In the genomic region with DNA sequence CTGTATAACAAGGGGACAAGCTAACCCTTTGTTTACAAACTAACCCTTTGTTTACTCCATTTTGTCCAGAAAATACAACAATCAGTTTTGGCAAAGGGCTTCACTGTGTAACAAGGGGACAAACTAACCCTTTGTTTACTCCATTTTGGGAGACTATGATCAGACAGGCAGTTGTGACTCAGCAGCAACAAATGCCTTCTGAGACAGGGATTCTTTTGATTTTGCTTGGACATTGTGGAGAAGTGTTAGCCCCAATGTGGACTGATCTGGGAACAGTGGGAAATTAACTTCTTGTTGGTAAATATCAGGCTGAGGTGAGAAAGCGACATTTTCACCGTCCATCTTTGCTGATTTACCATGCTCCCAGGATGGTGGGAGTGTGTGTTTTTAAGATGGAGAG, we compare ENCODE assay signal across 14 cellular contexts. TPM values are rescaled to one million over a fixed set of nuclear protein-coding genes. Genes with fewer than 3 reads are reported as not detected.
A peak's percentile ranks its signal among the peaks of the same experiment; 100 is the strongest.
DNase-seq lines count a peak whose midpoint lies in the region; ATAC-seq, FAIRE-seq and TF ChIP-seq lines count a peak whose summit lies in the region.
"Had no signal": no experiment of that assay in that cellular context is flagged by ENCODE, and none has a peak within 500 bp of the region (broad histone marks: within the 10 kb centered on the region; RNA-seq: fewer than 3 reads in every experiment).

No MANE protein-coding gene starts in this region.

- 0 out of 6 replicates have a peak, but pooled peaks of 1 of the 2 experiments have one; percentile 25 for ATAC-seq in A549
- ATAC-seq in GM18520 (IDR thresholded peaks at IDR 0.05; ENCODE audit: unreplicated experiment): no peak
- ATAC-seq in Right ventricle myocardium superior (ENCODE audit: poor library complexity): no peak

- no peak for TF ChIP-seq EP300 in A549 (IDR thresholded peaks at IDR 0.05)

- peaks cover 8% of the 10 kb centered on the region for H3K4me1 ChIP-seq in A549
- peaks cover 0 to 17% (median 0%) of the 10 kb centered on the region in 4 donors for H3K4me1 ChIP-seq in Peyer's patch
- peaks cover 9% of the 10 kb centered on the region for H3K4me1 ChIP-seq in osteoblast (ENCODE audit: insufficient read depth, low read length)
- H3K4me1 ChIP-seq: HAP-1 had no signal

- 94% methylated on average over 2 of the region's 2 CpGs for WGBS in A549 (ENCODE audit: missing lambda C conversion rate)

- DNase-seq in A549 (ENCODE audit: low read depth in 1 of 2, low spot score in 1 of 2): no peak
- no peak for DNase-seq in Peyer's patch
- DNase-seq in fibroblast of peridontal ligament (ENCODE audit: extremely low read depth): peak; percentile 22
- DNase-seq in osteoblast (ENCODE audit: insufficient read length, low spot score, missing footprints): no peak
- DNase-seq in T-helper 9 cell: no peak
- DNase-seq in activated naive CD4-positive, alpha-beta T cell (lab: John Stamatoyannopoulos, UW): no peak
- no peak for DNase-seq in Right ventricle myocardium superior
- DNase-seq: activated CD4-positive, alpha-beta T cell treated with anti-CD3 and anti-CD28 coated beads for 1 hour; activated CD8-positive, alpha-beta memory T cell treated with anti-CD3 and anti-CD28 coated beads, Interleukin-2, amount 50 U/mL, for 48 hours; MV-4-11; T-helper 1 cell had no signal

- peak overlapping the region; percentile 63 for H2AFZ ChIP-seq in osteoblast (ENCODE audit: low read length)

- H3K27ac ChIP-seq in A549 (peak overlapping the region; percentile 36 to 70; a peak in 5 of 6 replicates), Peyer's patch (peak overlapping the region in 3 of 4 donors; percentile 58 to 86 (median 83)), osteoblast (ENCODE audit: low read depth, low read length) (no peak overlapping the region)

- POLR2A ChIA-PET in A549 (lab: Yijun Ruan, JAX): no interaction called here

- TF ChIP-seq POLR2A in A549 (IDR thresholded peaks at IDR 0.05; ENCODE audit: low read length) (no peak), Peyer's patch (IDR thresholded peaks at IDR 0.05) (no peak)

- H3K9me3 ChIP-seq in A549 (no peaks in the 10 kb centered on the region), Peyer's patch (no peaks in the 10 kb centered on the region), osteoblast (ENCODE audit: low read depth, low read length) (no peaks in the 10 kb centered on the region)
- H3K9me3 ChIP-seq: HAP-1 had no signal

- no peak overlapping the region for H3K4me3 ChIP-seq in A549
- H3K4me3 ChIP-seq in Peyer's patch: peak overlapping the region in 3 of 4 donors; percentile 1 to 41 (median 30)
- H3K4me3 ChIP-seq in osteoblast (ENCODE audit: insufficient read depth, low read length): no peak overlapping the region
- H3K4me3 ChIP-seq: HAP-1 had no signal

- no peak for TF ChIP-seq CTCF in A549 (IDR thresholded peaks at IDR 0.05)
- no peak for TF ChIP-seq CTCF in Peyer's patch (IDR thresholded peaks at IDR 0.05)
- no peak for TF ChIP-seq CTCF in osteoblast (IDR thresholded peaks at IDR 0.05; ENCODE audit: extremely low read depth, low read depth, low read length)

- H4K20me1 ChIP-seq in osteoblast (ENCODE audit: insufficient read depth, low read length): no peaks in the 10 kb centered on the region

- no peak for FAIRE-seq in A549 (lab: Jason Lieb, UNC)
- FAIRE-seq: A204.1 had no signal

- no peak for TF ChIP-seq RAD21 in A549 (conservative IDR thresholded peaks at IDR 0.05 in 1 of 2, IDR thresholded peaks at IDR 0.05 in 1 of 2)

- CTCF ChIA-PET in A549 (lab: Yijun Ruan, JAX): interaction anchor here (1.1 to 1.3 kb wide), 2 partner anchors 10 to 11 kb away, joined by 3 read pairs; no protein-coding TSS in a partner anchor

- H3K36me3 ChIP-seq in Peyer's patch (no peaks in the 10 kb centered on the region), osteoblast (ENCODE audit: insufficient read depth, low read length) (no peaks in the 10 kb centered on the region)
- H3K36me3 ChIP-seq: HAP-1 had no signal

- H3K4me2 ChIP-seq in A549 (no peak overlapping the region), osteoblast (ENCODE audit: insufficient read depth, low read length) (no peak overlapping the region)

- intact Hi-C loops in Right ventricle myocardium superior (cut with DNase I): no loop called here

- no peaks in the 10 kb centered on the region for H3K27me3 ChIP-seq in Peyer's patch
- no peaks in the 10 kb centered on the region for H3K27me3 ChIP-seq in osteoblast (ENCODE audit: insufficient read depth, low read length)

- H3K79me2 ChIP-seq in osteoblast (ENCODE audit: insufficient read depth, low read length): no peaks in the 10 kb centered on the region

TF ChIP-seq in A549, 52 proteins besides CTCF, POLR2A, EP300 and RAD21:
- TF ChIP-seq ZSCAN20 (CRISPR knock-in tag; IDR thresholded peaks at IDR 0.05) (no peak), HEYL (CRISPR knock-in tag; IDR thresholded peaks at IDR 0.05) (no peak), HES2 (IDR thresholded peaks at IDR 0.05) (no peak), FOSB (CRISPR knock-in tag; IDR thresholded peaks at IDR 0.05) (no peak), CBX8 (IDR thresholded peaks at IDR 0.05) (no peak), E2F6 (IDR thresholded peaks at IDR 0.05; ENCODE audit: borderline replicate concordance, low read depth) (no peak), CEBPB (IDR thresholded peaks at IDR 0.05) (no peak), MAZ (IDR thresholded peaks at IDR 0.05; ENCODE audit: borderline replicate concordance, low read depth, low read length) (no peak), GATA3 (IDR thresholded peaks at IDR 0.05; ENCODE audit: borderline replicate concordance) (no peak), NPAS2 (CRISPR knock-in tag; IDR thresholded peaks at IDR 0.05; ENCODE audit: borderline replicate concordance) (no peak), RNF2 (IDR thresholded peaks at IDR 0.05; ENCODE audit: borderline replicate concordance, low read depth) (no peak), NR3C1 (IDR thresholded peaks at IDR 0.05) (no peak), RFX5 (IDR thresholded peaks at IDR 0.05) (no peak), JUNB (IDR thresholded peaks at IDR 0.05) (no peak), ZNF302 (CRISPR knock-in tag; IDR thresholded peaks at IDR 0.05) (no peak), MYC (IDR thresholded peaks at IDR 0.05; ENCODE audit: borderline replicate concordance, low read length) (no peak), CHD2 (IDR thresholded peaks at IDR 0.05; ENCODE audit: low read length, partially characterized antibody) (no peak), RARB (CRISPR knock-in tag; IDR thresholded peaks at IDR 0.05) (no peak), EHMT2 (IDR thresholded peaks at IDR 0.05; ENCODE audit: low read depth) (no peak)
- TF ChIP-seq, protein P1, sequence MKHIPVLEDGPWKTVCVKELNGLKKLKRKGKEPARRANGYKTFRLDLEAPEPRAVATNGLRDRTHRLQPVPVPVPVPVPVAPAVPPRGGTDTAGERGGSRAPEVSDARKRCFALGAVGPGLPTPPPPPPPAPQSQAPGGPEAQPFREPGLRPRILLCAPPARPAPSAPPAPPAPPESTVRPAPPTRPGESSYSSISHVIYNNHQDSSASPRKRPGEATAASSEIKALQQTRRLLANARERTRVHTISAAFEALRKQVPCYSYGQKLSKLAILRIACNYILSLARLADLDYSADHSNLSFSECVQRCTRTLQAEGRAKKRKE (CRISPR knock-in tag; IDR thresholded peaks at IDR 0.05; ENCODE audit: low read depth): no peak

RNA-seq across cellular contexts. Expression of gene EHF, which starts 1.0 kb away (rescaled TPM):
- 4.9 and 5.4 TPM in 2 replicates for polyA plus RNA-seq in A549 (2011; rRNA removed)
- polyA plus RNA-seq in A549 (2012; cell fraction: cytosol; rRNA removed): 0.96 and 1.3 TPM in 2 replicates
- polyA plus RNA-seq in A549 (2012; cell fraction: nucleus; rRNA removed): 1.0 TPM in 2 replicates
- 6.0 to 7.8 TPM (median 7.0 TPM) in 3 replicates for polyA plus RNA-seq in A549 (2017; fragmentation: RNase III; extraction: RNeasy Plus Mini Kit Qiagen cat#74134 plus additional on column Dnase treatment)
- polyA minus RNA-seq in A549 (2011; rRNA and poly(A)+ RNA removed): 19.9 and 22.1 TPM in 2 replicates
- total RNA-seq in Peyer's patch: 100 to 1,000 TPM in 2 of 4 donors, 10 to 100 TPM in 2; 75.9 to 143 (median 106) TPM
- total RNA-seq in osteoblast: not detected in 2 replicates
- total RNA-seq in Right ventricle myocardium superior: 2.3 TPM

Comparison
In these comparisons a context has a peak if more than half of its experiments do, and no peak if none do; other contexts are left out.
1. H3K4me3 ChIP-seq: peak in Peyer's patch (3 of 4); none in A549 (single experiment) and osteoblast (single experiment).
2. RNA of gene EHF, which starts 1.0 kb away (total RNA-seq): 75.9 to 143 TPM in Peyer's patch; 2.3 TPM in Right ventricle myocardium superior (single experiment) and not detected in osteoblast; every median in the first group is over 10 times any median in the second.